Comparison of ENCODE assay signal across 9 cellular contexts in genomic region chr14:100900837-100901390, GRCh38. TPM values are rescaled to one million over a fixed set of nuclear protein-coding genes. Genes with fewer than 3 reads are reported as not detected.
A peak's percentile ranks its signal among the peaks of the same experiment; 100 is the strongest.
DNase-seq lines count a peak whose midpoint lies in the region; ATAC-seq and TF ChIP-seq lines count a peak whose summit lies in the region.
"Had no signal": no experiment of that assay in that cellular context is flagged by ENCODE, and none has a peak within 500 bp of the region (broad histone marks: within the 10 kb centered on the region; RNA-seq: fewer than 3 reads in every experiment).

No MANE protein-coding gene starts in this region.

- POLR2A ChIA-PET in HCT116 (lab: Charles Lee), result no interaction called here

- H3K27ac ChIP-seq in HCT116 (ENCODE audit: low read depth, low read length), result no peak overlapping the region
- H3K27ac ChIP-seq: HL-60 had no signal

- H3K9ac ChIP-seq in HCT116 (ENCODE audit: low read length), result no peak overlapping the region

- H3K27ac Mint-ChIP-seq in stimulated activated memory B cell treated with anti-CD40 and anti-IgM and Interleukin-4, amounts not matched to agents 10 μg/mL and 1 μg/mL and 100 μg/mL, for 72 hours, result no peak overlapping the region

- TF ChIP-seq CTCF in BE2C (IDR thresholded peaks at IDR 0.05; ENCODE audit: low read depth, low read length) (peak; percentile 66), HCT116 (IDR thresholded peaks at IDR 0.05 in 2 of 3, conservative IDR thresholded peaks at IDR 0.05 in 1 of 3; ENCODE audit: borderline replicate concordance in 1 of 3, insufficient read depth in 1 of 3, low read depth in 2 of 3, low read length in 2 of 3) (peak; percentile 65 to 92 (median 78))

- H3K4me3 ChIP-seq in BE2C (ENCODE audit: low read depth, low read length), result peak overlapping the region; percentile 36
- H3K4me3 ChIP-seq in HCT116 (replicated peaks in 1 of 2; ENCODE audit: low read depth in 1 of 2, low read length in 2 of 2), result no peak overlapping the region

- H3K36me3 ChIP-seq in BE2C, result peaks cover 64% of the 10 kb centered on the region
- H3K36me3 ChIP-seq in HCT116 (ENCODE audit: control insufficient read depth in 1 of 2, insufficient read depth in 2 of 2, low read length in 2 of 2), result no peaks in the 10 kb centered on the region

- ATAC-seq in HCT116, result peak; percentile 88
- no peak for ATAC-seq in stimulated activated memory B cell treated with anti-CD40 and anti-IgM and Interleukin-4, amounts not matched to agents 10 μg/mL and 1 μg/mL and 100 μg/mL, for 72 hours

- H3K4me2 ChIP-seq in HCT116 (ENCODE audit: low read length), result peak overlapping the region; percentile 55

- DNase-seq in BE2C (peak; percentile 83), HCT116 (ENCODE audit: low read depth, low spot score) (peak; percentile 41), RPMI8226 (peak; percentile 52), glomerular visceral epithelial cell (ENCODE audit: extremely low spot score) (peak; percentile 7), HCEC 1CT (no peak)
- DNase-seq in stimulated activated CD8-positive, alpha-beta memory T cell treated with anti-CD3 and anti-CD28 coated beads, Interleukin-2, amount 100 ng/mL, for 48 hours (ENCODE audit: low read depth in 2 of 2), result peak; percentile 8 to 13
- DNase-seq in stimulated activated naive CD4-positive, alpha-beta T cell treated with Interleukin-2 at 50 U/mL for 16 hours (lab: John Stamatoyannopoulos, UW), result no peak

- H3K27me3 Mint-ChIP-seq in stimulated activated memory B cell treated with anti-CD40 and anti-IgM and Interleukin-4, amounts not matched to agents 10 μg/mL and 1 μg/mL and 100 μg/mL, for 72 hours, result peaks cover 60% of the 10 kb centered on the region

- no peak overlapping the region for H3K4me3 Mint-ChIP-seq in stimulated activated memory B cell treated with anti-CD40 and anti-IgM and Interleukin-4, amounts not matched to agents 10 μg/mL and 1 μg/mL and 100 μg/mL, for 72 hours

- no peaks in the 10 kb centered on the region for H4K20me1 ChIP-seq in HCT116 (ENCODE audit: insufficient read depth)

- peaks cover 19% of the 10 kb centered on the region for H3K4me1 ChIP-seq in BE2C
- H3K4me1 ChIP-seq in HCT116 (ENCODE audit: control insufficient read depth in 1 of 2, insufficient read depth in 2 of 2, low read length in 2 of 2), result peaks cover 0 to 7% of the 10 kb centered on the region in 2 experiments; a peak in 1 of 4 replicates

- H3K4me1 Mint-ChIP-seq in stimulated activated memory B cell treated with anti-CD40 and anti-IgM and Interleukin-4, amounts not matched to agents 10 μg/mL and 1 μg/mL and 100 μg/mL, for 72 hours, result no peaks in the 10 kb centered on the region

- peaks cover 4% of the 10 kb centered on the region for H3K9me3 Mint-ChIP-seq in stimulated activated memory B cell treated with anti-CD40 and anti-IgM and Interleukin-4, amounts not matched to agents 10 μg/mL and 1 μg/mL and 100 μg/mL, for 72 hours

- no peak for TF ChIP-seq POLR2A in HCT116 (IDR thresholded peaks at IDR 0.05; ENCODE audit: borderline replicate concordance, extremely low read depth, insufficient read depth, insufficient read length)

- intact Hi-C loops in HCT116 (cut with micrococcal nuclease), result loop anchor here (1.0 to 10.0 kb wide), 5 partner anchors 50 to 764 kb away; no protein-coding TSS in a partner anchor

- TF ChIP-seq RAD21 in HCT116 (IDR thresholded peaks at IDR 0.05; ENCODE audit: low read depth), result peak; percentile 97

- no peaks in the 10 kb centered on the region for H3K9me2 ChIP-seq in HCT116 (ENCODE audit: insufficient read depth)

- H3K79me2 ChIP-seq in HCT116 (ENCODE audit: insufficient read depth, low read length), result no peaks in the 10 kb centered on the region

- peaks cover 7% of the 10 kb centered on the region for H3K36me3 Mint-ChIP-seq in stimulated activated memory B cell treated with anti-CD40 and anti-IgM and Interleukin-4, amounts not matched to agents 10 μg/mL and 1 μg/mL and 100 μg/mL, for 72 hours

- H2AFZ ChIP-seq in HCT116 (ENCODE audit: low read depth, low read length, poor library complexity, severe bottlenecking), result peak overlapping the region; percentile 81

- RAD21 ChIA-PET in HCT116 (lab: Charles Lee; ENCODE audit: low non-redundant PET in 1 of 2, low total read pairs in 2 of 2, uncharacterized antibody in 2 of 2, unreplicated experiment in 2 of 2), result interaction anchor here (0.6 to 1.1 kb wide), 5 partner anchors 15 to 764 kb away, joined by 3 to 5 read pairs (median 3); no protein-coding TSS in a partner anchor

- CTCF ChIA-PET in HCT116 (lab: Charles Lee), result interaction anchor here (0.9 to 2.7 kb wide), 12 partner anchors 9 to 517 kb away, joined by 3 to 14 read pairs (median 5); no protein-coding TSS in a partner anchor

- H3K9me3 ChIP-seq in BE2C, result no peaks in the 10 kb centered on the region
- H3K9me3 ChIP-seq in HCT116 (ENCODE audit: control insufficient read depth in 1 of 2, insufficient read depth in 1 of 2, low read depth in 1 of 2, low read length in 2 of 2), result no peaks in the 10 kb centered on the region

- no TSS peak for BruUV-seq in HCT116 (replicated peaks; lab: Mats Ljungman, UMichigan)

- no peaks in the 10 kb centered on the region for H3K27me3 ChIP-seq in BE2C
- 0 out of 2 replicates have a peak, but pooled peaks cover 3% of the 10 kb centered on the region for H3K27me3 ChIP-seq in HCT116 (ENCODE audit: insufficient read depth, low read length)

TF ChIP-seq in HCT116, 20 proteins besides CTCF, POLR2A, EP300 and RAD21 (continues in another document):
- TF ChIP-seq ELF1 (IDR thresholded peaks at IDR 0.05; ENCODE audit: borderline replicate concordance, low read depth) (no peak), EGR1 (IDR thresholded peaks at IDR 0.05; ENCODE audit: low read depth) (no peak), EZH2 (IDR thresholded peaks at IDR 0.05) (no peak), FOSL1 (IDR thresholded peaks at IDR 0.05; ENCODE audit: low read depth) (no peak), ZFX (IDR thresholded peaks at IDR 0.05) (no peak), ZBTB33 (IDR thresholded peaks at IDR 0.05; ENCODE audit: extremely low read depth, insufficient replicate concordance, low read length) (no peak), POLR2AphosphoS5 (IDR thresholded peaks at IDR 0.05; ENCODE audit: low read depth, low read length) (no peak), MAX (IDR thresholded peaks at IDR 0.05) (no peak), SIN3A (IDR thresholded peaks at IDR 0.05; ENCODE audit: low read depth) (no peak), JUND (IDR thresholded peaks at IDR 0.05) (no peak), SP1 (IDR thresholded peaks at IDR 0.05; ENCODE audit: low read depth) (no peak), SRF (IDR thresholded peaks at IDR 0.05; ENCODE audit: low read depth) (no peak), ZNF274 (IDR thresholded peaks at IDR 0.05; ENCODE audit: low read depth, low read length) (no peak), YY1 (IDR thresholded peaks at IDR 0.05; ENCODE audit: extremely low read depth, insufficient replicate concordance, low read depth, low read length) (no peak), TCF7L2 (IDR thresholded peaks at IDR 0.05; ENCODE audit: borderline replicate concordance, extremely low read depth, insufficient read depth, insufficient read length) (no peak), REST (IDR thresholded peaks at IDR 0.05; ENCODE audit: low read depth) (no peak)

RNA-seq across cellular contexts. Expression of gene RTL1, which starts 2.6 kb away (rescaled TPM):
- 2.0 TPM for polyA plus RNA-seq in BE2C (2012; ENCODE audit: insufficient read depth, insufficient read length, low read depth)
- not detected for total RNA-seq in HCT116 (2021; ENCODE audit: unreplicated experiment)
- polyA plus RNA-seq in HCT116 (2012), result not detected in 2 replicates

Comparison
In these comparisons a context has a peak if more than half of its experiments do, and no peak if none do; other contexts are left out.
1. DNase-seq: peak in BE2C (single experiment), HCT116 (single experiment), RPMI8226 (single experiment), glomerular visceral epithelial cell (single experiment) and stimulated activated CD8-positive, alpha-beta memory T cell treated with anti-CD3 and anti-CD28 coated beads, Interleukin-2, amount 100 ng/mL, for 48 hours (2 of 2); none in HCEC 1CT (single experiment) and stimulated activated naive CD4-positive, alpha-beta T cell treated with Interleukin-2 at 50 U/mL for 16 hours (single experiment).